ENCODE assay signal across 8 cellular contexts in the genomic region with DNA sequence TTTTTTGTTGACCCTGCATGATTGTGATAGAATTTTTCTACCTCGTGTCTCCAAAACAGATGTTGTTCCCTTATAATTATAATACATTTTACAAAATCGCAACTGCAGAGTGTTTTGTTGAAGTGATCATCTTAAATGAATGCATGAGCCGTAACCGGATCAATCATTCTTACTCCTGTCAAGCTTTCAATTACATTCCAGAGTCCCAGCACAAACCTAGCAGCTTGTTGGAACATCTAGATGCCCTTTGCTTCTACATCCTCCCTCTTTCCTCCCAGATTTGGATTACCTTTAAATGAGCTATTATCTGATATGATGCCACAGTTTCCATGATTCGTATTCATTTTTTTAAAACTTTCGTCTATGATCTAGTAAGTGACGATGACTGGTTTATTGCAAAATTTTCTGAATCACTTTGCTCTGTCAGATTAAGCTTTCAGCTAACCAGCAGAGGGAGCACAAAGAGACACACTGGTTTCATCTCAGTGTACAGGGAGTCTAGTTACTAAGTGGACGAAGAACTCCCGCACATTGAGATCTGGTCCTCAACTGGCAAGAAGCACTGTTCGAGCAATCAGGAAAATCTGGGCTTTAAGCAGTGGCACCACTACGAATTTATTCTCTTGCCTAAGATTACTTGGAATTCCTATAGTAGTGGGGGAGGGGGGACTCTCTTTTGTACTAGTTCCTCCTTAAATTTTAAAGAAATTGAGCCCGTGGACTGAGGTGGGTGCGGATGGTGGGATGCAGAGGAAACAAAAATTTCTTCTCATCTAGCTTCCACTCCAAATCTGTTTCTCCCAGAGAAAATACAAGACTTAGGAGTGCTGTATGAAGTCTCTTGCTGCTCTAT. TPM values are rescaled to one million over a fixed set of nuclear protein-coding genes. Genes with fewer than 3 reads are reported as not detected.
DNase-seq lines count a peak whose midpoint lies in the region; ATAC-seq, FAIRE-seq and TF ChIP-seq lines count a peak whose summit lies in the region.

No MANE protein-coding gene starts in this region.

- no peak for DNase-seq in Right ventricle myocardium inferior (ENCODE audit: missing footprints)
- DNase-seq in cardiac septum (ENCODE audit: low spot score): no peak
- DNase-seq in H4 (ENCODE audit: low spot score): peak; percentile 67
- peak; percentile 14 for DNase-seq in MG63
- no peak for DNase-seq in RWPE2 (ENCODE audit: low spot score)
- peak; percentile 66 for DNase-seq in HepG2 (ENCODE audit: low spot score)
- peak in 1 of 2 donors; percentile 22 for DNase-seq in tibial artery

- 13% methylated on average over 13 of the region's 13 CpGs for WGBS in HepG2 (ENCODE audit: low lambda C conversion rate)

- in situ Hi-C loops in HepG2 (cut with HindIII; ENCODE audit: extremely low pct_ligation_motif_present, low pct_unique_long_range_greater_than_20kb): loop anchor here (5.0 to 10.0 kb wide), 2 partner anchors 171 to 469 kb away; no protein-coding TSS in a partner anchor

- H3K9me3 ChIP-seq in MG63 (no peaks in the 10 kb centered on the region), RWPE2 (ENCODE audit: severe bottlenecking) (no peaks in the 10 kb centered on the region), HepG2 (ENCODE audit: low read length) (no peaks in the 10 kb centered on the region), tibial artery (no peaks in the 10 kb centered on the region)

- POLR2A ChIA-PET in HepG2 (lab: Yijun Ruan, JAX): interaction anchor here (1.2 to 2.0 kb wide), 2 partner anchors 168 to 174 kb away, joined by 3 to 6 read pairs; no protein-coding TSS in a partner anchor

- FAIRE-seq in colon (lab: Jason Lieb, UNC): peak; percentile 31
- peak; percentile 58 for FAIRE-seq in HepG2 (lab: Jason Lieb, UNC)

- TF ChIP-seq CTCF in RWPE2 (IDR thresholded peaks at IDR 0.05; ENCODE audit: poor library complexity, severe bottlenecking): peak; percentile 89
- peak; percentile 78 for TF ChIP-seq CTCF in HepG2 (CRISPR knock-in tag; IDR thresholded peaks at IDR 0.05)
- peak; percentile 55 to 57 for TF ChIP-seq CTCF in tibial artery (IDR thresholded peaks at IDR 0.05)

- H3K36me3 ChIP-seq in MG63 (no peaks in the 10 kb centered on the region), RWPE2 (ENCODE audit: low read depth) (no peaks in the 10 kb centered on the region), HepG2 (replicated peaks in 1 of 2; ENCODE audit: control insufficient read depth in 1 of 2, insufficient read depth in 2 of 2, low read length in 2 of 2) (no peaks in the 10 kb centered on the region), tibial artery (no peaks in the 10 kb centered on the region)

- TF ChIP-seq POLR2A in HepG2 (IDR thresholded peaks at IDR 0.05; ENCODE audit: insufficient read depth in 1 of 2, low read depth in 2 of 2, low read length in 2 of 2): no peak

- H3K4me1 ChIP-seq in RWPE2 (ENCODE audit: insufficient read depth, poor library complexity, severe bottlenecking) (no peaks in the 10 kb centered on the region), HepG2 (ENCODE audit: insufficient read depth, low read length) (no peaks in the 10 kb centered on the region), tibial artery (no peaks in the 10 kb centered on the region)

- no peak overlapping the region for H3K4me3 ChIP-seq in MG63
- no peak overlapping the region for H3K4me3 ChIP-seq in RWPE2 (ENCODE audit: severe bottlenecking)
- H3K4me3 ChIP-seq in HepG2 (replicated peaks in 1 of 3; ENCODE audit: insufficient read depth in 1 of 3, low read depth in 2 of 3, low read length in 3 of 3): no peak overlapping the region
- no peak overlapping the region for H3K4me3 ChIP-seq in tibial artery

- no peak overlapping the region for H3K9ac ChIP-seq in HepG2 (ENCODE audit: insufficient read depth, low read depth, low read length)

- CTCF ChIA-PET in HepG2 (lab: Yijun Ruan, JAX; ENCODE audit: low intra/inter-chr PET ratio, low total read pairs): interaction anchor here (1.3 to 2.1 kb wide), 5 partner anchors 67 to 468 kb away, joined by 3 to 18 read pairs (median 9); no protein-coding TSS in a partner anchor

- H3K4me2 ChIP-seq in HepG2 (ENCODE audit: low read depth, low read length): peak overlapping the region; percentile 53

- ATAC-seq in Right ventricle myocardium inferior (peak; percentile 94), RWPE2 (ENCODE audit: low read depth) (peak; percentile 98), HepG2 (peak; percentile 97)

- TF ChIP-seq RAD21 in HepG2 (CRISPR knock-in tag; IDR thresholded peaks at IDR 0.05): peak; percentile 54; the same call in 1 of the 2 replicates

- H3K79me2 ChIP-seq in HepG2 (ENCODE audit: insufficient read depth, low read length): no peaks in the 10 kb centered on the region

- H2AFZ ChIP-seq in HepG2 (ENCODE audit: low read length): peak overlapping the region; percentile 9

- H3K27ac ChIP-seq in RWPE2 (ENCODE audit: poor library complexity, severe bottlenecking) (no peak overlapping the region), HepG2 (ENCODE audit: extremely low read length, insufficient read depth, low read length) (no peak overlapping the region), tibial artery (no peak overlapping the region)

- TF ChIP-seq EP300 in HepG2 (IDR thresholded peaks at IDR 0.05; ENCODE audit: low read depth in 2 of 2, low read length in 2 of 2) (no peak), HepG2 (CRISPR knock-in tag; IDR thresholded peaks at IDR 0.05; ENCODE audit: borderline replicate concordance) (no peak)

- H4K20me1 ChIP-seq in HepG2 (ENCODE audit: insufficient read depth, low read length): no peaks in the 10 kb centered on the region

- intact Hi-C loops in Right ventricle myocardium inferior (cut with DNase I): loop anchor here (1.0 kb wide), 2 partner anchors 174 to 215 kb away; no protein-coding TSS in a partner anchor
- intact Hi-C loops in cardiac septum (cut with DNase I): loop anchor here (2.0 kb wide), 1 partner anchor 175 kb away; no protein-coding TSS in a partner anchor
- intact Hi-C loops in HepG2 (cut with micrococcal nuclease; ENCODE audit: unreplicated experiment): loop anchor here (1.0 kb wide), 5 partner anchors 66 to 468 kb away; no protein-coding TSS in a partner anchor
- intact Hi-C loops in tibial artery (cut with DNase I; ENCODE audit: low total_unique reads): no loop called here

- no peaks in the 10 kb centered on the region for H3K27me3 ChIP-seq in MG63
- peaks cover 30% of the 10 kb centered on the region for H3K27me3 ChIP-seq in RWPE2 (ENCODE audit: insufficient read depth, poor library complexity, severe bottlenecking)
- peaks cover 0 to 11% of the 10 kb centered on the region in 2 experiments; a peak in 3 of 5 replicates for H3K27me3 ChIP-seq in HepG2 (ENCODE audit: control insufficient read depth in 1 of 2, insufficient read depth in 2 of 2, low read length in 2 of 2)
- peaks cover 0 to 3% of the 10 kb centered on the region in 2 donors for H3K27me3 ChIP-seq in tibial artery

- BruUV-seq in HepG2 (replicated peaks; lab: Mats Ljungman, UMichigan): no TSS peak

RNA-seq across cellular contexts. Expression of a gene that starts 40.9 kb away (rescaled TPM):
- total RNA-seq in Right ventricle myocardium inferior (not detected), cardiac septum (not detected), HepG2 (2016; rRNA removed; fragmentation: Illumina TruSeq; extraction: Trizol) (not detected in 2 replicates)
- not detected in 2 replicates for total RNA-seq in H4 (2014; rRNA removed; shearing (Covaris generic))
- total RNA-seq in MG63 (2014; rRNA removed; shearing (Covaris generic); ENCODE audit: low replicate concordance): 0.20 TPM in 1 of 2 replicates, not detected in the other
- not detected in 2 replicates for total RNA-seq in HepG2 (2016; cell fraction: cytosol; rRNA removed; fragmentation: Illumina TruSeq; extraction: Trizol; ENCODE audit: low read depth)
- total RNA-seq in HepG2 (2016; cell fraction: insoluble cytoplasmic fraction; rRNA removed; fragmentation: Illumina TruSeq; extraction: Trizol): not detected in 2 replicates
- not detected in 2 replicates for total RNA-seq in HepG2 (2016; cell fraction: membrane; rRNA removed; fragmentation: Illumina TruSeq; extraction: Trizol)
- total RNA-seq in HepG2 (2016; cell fraction: nucleus; rRNA removed; fragmentation: Illumina TruSeq; extraction: Trizol): not detected in 2 replicates
- polyA plus RNA-seq in HepG2 (2011; rRNA removed): not detected in 2 replicates
- polyA plus RNA-seq in HepG2 (2011; cell fraction: cytosol; rRNA removed): not detected in 2 replicates
- not detected in 2 replicates for polyA plus RNA-seq in HepG2 (2011; cell fraction: nucleus; rRNA removed)
- 0.07 TPM in 1 of 2 replicates, not detected in the other for polyA plus RNA-seq in HepG2 (2012)
- polyA plus RNA-seq in HepG2 (2016; cell fraction: cytosol; fragmentation: Illumina TruSeq; extraction: Trizol; ENCODE audit: low read depth): not detected in 2 replicates
- not detected in 2 replicates for polyA plus RNA-seq in HepG2 (2016; cell fraction: insoluble cytoplasmic fraction; fragmentation: Illumina TruSeq; extraction: Trizol; ENCODE audit: low read depth)
- not detected in 2 replicates for polyA plus RNA-seq in HepG2 (2016; cell fraction: membrane; fragmentation: Illumina TruSeq; extraction: Trizol; ENCODE audit: low read depth)
- polyA plus RNA-seq in HepG2 (2016; cell fraction: nucleus; fragmentation: Illumina TruSeq; extraction: Trizol; ENCODE audit: insufficient read depth, low read depth): not detected in 2 replicates
- polyA minus RNA-seq in HepG2 (2011; rRNA and poly(A)+ RNA removed; ENCODE audit: low replicate concordance): not detected in 2 replicates
- polyA minus RNA-seq in HepG2 (2011; cell fraction: cytosol; rRNA and poly(A)+ RNA removed): not detected in 2 replicates
- polyA minus RNA-seq in HepG2 (2011; cell fraction: nucleus; rRNA and poly(A)+ RNA removed): not detected in 2 replicates

RNA-seq across cellular contexts. Expression of a gene that starts 54.7 kb away (rescaled TPM):
- total RNA-seq in Right ventricle myocardium inferior (3.5 TPM), cardiac septum (3.0 TPM), HepG2 (2016; rRNA removed; fragmentation: Illumina TruSeq; extraction: Trizol) (5.5 and 7.5 TPM in 2 replicates)
- 5.7 TPM in 2 replicates for total RNA-seq in H4 (2014; rRNA removed; shearing (Covaris generic))
- 0.22 and 1.4 TPM in 2 replicates for total RNA-seq in MG63 (2014; rRNA removed; shearing (Covaris generic); ENCODE audit: low replicate concordance)
- 35.7 and 38.7 TPM in 2 replicates for total RNA-seq in HepG2 (2016; cell fraction: cytosol; rRNA removed; fragmentation: Illumina TruSeq; extraction: Trizol; ENCODE audit: low read depth)
- total RNA-seq in HepG2 (2016; cell fraction: insoluble cytoplasmic fraction; rRNA removed; fragmentation: Illumina TruSeq; extraction: Trizol): 3.9 and 7.0 TPM in 2 replicates
- 7.7 and 11.7 TPM in 2 replicates for total RNA-seq in HepG2 (2016; cell fraction: membrane; rRNA removed; fragmentation: Illumina TruSeq; extraction: Trizol)
- total RNA-seq in HepG2 (2016; cell fraction: nucleus; rRNA removed; fragmentation: Illumina TruSeq; extraction: Trizol): 19.0 and 23.5 TPM in 2 replicates
- polyA plus RNA-seq in HepG2 (2011; rRNA removed): 0.99 and 1.3 TPM in 2 replicates
- polyA plus RNA-seq in HepG2 (2011; cell fraction: cytosol; rRNA removed): 0.47 and 0.65 TPM in 2 replicates
- polyA plus RNA-seq in HepG2 (2011; cell fraction: nucleus; rRNA removed): 3.1 and 4.3 TPM in 2 replicates
- 1.0 and 1.3 TPM in 2 replicates for polyA plus RNA-seq in HepG2 (2012)
- 0.60 and 0.68 TPM in 2 replicates for polyA plus RNA-seq in HepG2 (2016; cell fraction: cytosol; fragmentation: Illumina TruSeq; extraction: Trizol; ENCODE audit: low read depth)
- polyA plus RNA-seq in HepG2 (2016; cell fraction: insoluble cytoplasmic fraction; fragmentation: Illumina TruSeq; extraction: Trizol; ENCODE audit: low read depth): 3.3 and 4.2 TPM in 2 replicates
- 1.0 and 1.2 TPM in 2 replicates for polyA plus RNA-seq in HepG2 (2016; cell fraction: membrane; fragmentation: Illumina TruSeq; extraction: Trizol; ENCODE audit: low read depth)
- 6.7 and 9.1 TPM in 2 replicates for polyA plus RNA-seq in HepG2 (2016; cell fraction: nucleus; fragmentation: Illumina TruSeq; extraction: Trizol; ENCODE audit: insufficient read depth, low read depth)
- 5.3 and 24.3 TPM in 2 replicates for polyA minus RNA-seq in HepG2 (2011; rRNA and poly(A)+ RNA removed; ENCODE audit: low replicate concordance)
- polyA minus RNA-seq in HepG2 (2011; cell fraction: cytosol; rRNA and poly(A)+ RNA removed): 3.1 and 3.4 TPM in 2 replicates
- polyA minus RNA-seq in HepG2 (2011; cell fraction: nucleus; rRNA and poly(A)+ RNA removed): 14.8 and 17.5 TPM in 2 replicates

Comparison
In these comparisons a context has a peak if more than half of its experiments do, and no peak if none do; other contexts are left out.
1. DNase-seq: peak in H4 (single experiment), MG63 (single experiment) and HepG2 (single experiment); none in Right ventricle myocardium inferior (single experiment), cardiac septum (single experiment) and RWPE2 (single experiment).
2. Peak in every context shown above with its lines, with median percentiles within 50 percentile points of each other: ATAC-seq and CTCF ChIP-seq.